Comparison of ENCODE assay signal across 21 cellular contexts in the genomic region with DNA sequence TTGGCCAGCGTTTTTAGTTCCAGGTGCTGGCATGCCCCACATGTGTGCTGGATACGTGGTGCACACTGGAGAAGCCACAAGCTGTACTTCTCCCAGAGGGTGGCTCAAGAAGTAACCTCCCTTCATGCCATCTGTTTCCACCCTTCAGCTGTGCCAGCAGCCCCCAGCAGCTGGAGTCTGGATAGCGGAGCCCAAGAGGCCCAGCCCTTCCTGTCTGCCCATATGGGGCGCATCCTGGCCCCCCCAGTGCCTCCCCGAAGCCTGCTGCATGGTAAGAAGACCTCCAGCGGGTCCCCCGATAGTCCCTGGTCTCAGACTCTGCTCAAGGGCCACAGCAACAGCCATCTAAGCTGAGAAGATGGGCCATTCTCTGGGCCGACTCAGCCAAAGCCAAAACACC. TPM values are rescaled to one million over a fixed set of nuclear protein-coding genes. Genes with fewer than 3 reads are reported as not detected.
DNase-seq lines count a peak whose midpoint lies in the region; ATAC-seq lines count a peak whose summit lies in the region.
"Had no signal": no experiment of that assay in that cellular context is flagged by ENCODE, and none has a peak within 500 bp of the region (broad histone marks: within the 10 kb centered on the region; RNA-seq: fewer than 3 reads in every experiment).

No MANE protein-coding gene starts in this region.

- no peaks in the 10 kb centered on the region for H3K36me3 ChIP-seq in BLaER1 treated with 17β-estradiol and CSF1 and Interleukin-3, amounts not matched to agents 10 nM and 100 nM
- H3K36me3 ChIP-seq in SJCRH30 (no peaks in the 10 kb centered on the region), mesendoderm (ENCODE audit: control insufficient read depth, insufficient read depth, low read length) (no peaks in the 10 kb centered on the region)
- H3K36me3 ChIP-seq: heart left ventricle, lower lobe of right lung, MG63, vagina had no signal

- no peak overlapping the region for H2BK5ac ChIP-seq in mesendoderm (ENCODE audit: low read length)

- no peaks in the 10 kb centered on the region for H3K27me3 ChIP-seq in BLaER1 treated with 17β-estradiol and CSF1 and Interleukin-3, amounts not matched to agents 10 nM and 100 nM
- peaks cover 6% of the 10 kb centered on the region; the same call in 1 of the 2 replicates for H3K27me3 ChIP-seq in SJCRH30
- no peaks in the 10 kb centered on the region for H3K27me3 ChIP-seq in mesendoderm (ENCODE audit: insufficient read depth, low read length, poor library complexity)
- H3K27me3 ChIP-seq: heart left ventricle, MG63, vagina had no signal

- H3K4me3 ChIP-seq in BLaER1 treated with 17β-estradiol and CSF1 and Interleukin-3, amounts not matched to agents 10 nM and 100 nM = no peak overlapping the region; a peak in 1 of 20 replicates
- H3K4me3 ChIP-seq in SJCRH30 (no peak overlapping the region), mesendoderm (ENCODE audit: low read length) (no peak overlapping the region)
- H3K4me3 ChIP-seq: heart left ventricle, lower lobe of right lung, MG63, vagina had no signal

- no peak overlapping the region for H4K8ac ChIP-seq in mesendoderm (ENCODE audit: low read depth, low read length)

- ATAC-seq in GM19351 (IDR thresholded peaks at IDR 0.05; ENCODE audit: unreplicated experiment) (no peak), HG02678 (IDR thresholded peaks at IDR 0.05; ENCODE audit: unreplicated experiment) (no peak), GM21723 (IDR thresholded peaks at IDR 0.05; ENCODE audit: unreplicated experiment) (no peak)
- ATAC-seq: heart left ventricle, lower lobe of right lung had no signal

- H3K4me2 ChIP-seq in BLaER1 treated with 17β-estradiol and CSF1 and Interleukin-3, amounts not matched to agents 10 nM and 100 nM = peak overlapping the region; percentile 63 to 93 (median 78)
- no peak overlapping the region for H3K4me2 ChIP-seq in mesendoderm (ENCODE audit: low read length)

- no peaks in the 10 kb centered on the region for H3K79me2 ChIP-seq in mesendoderm (ENCODE audit: control insufficient read depth, insufficient read depth, low read length)

- WGBS in mesendoderm (ENCODE audit: extremely low coverage, insufficient coverage, low lambda C conversion rate) = no CpG with 5 or more reads among the region's 8 CpGs

- no peaks in the 10 kb centered on the region for H4K20me1 ChIP-seq in BLaER1 treated with 17β-estradiol and CSF1 and Interleukin-3, amounts not matched to agents 10 nM and 100 nM

- no peak overlapping the region for H4K5ac ChIP-seq in mesendoderm (ENCODE audit: low read length)

- H3K27ac ChIP-seq in BLaER1 treated with 17β-estradiol and CSF1 and Interleukin-3, amounts not matched to agents 10 nM and 100 nM = peak overlapping the region in 9 of 11 experiments; percentile 9 to 78 (median 64); a peak in 17 of 22 replicates
- H3K27ac ChIP-seq in SJCRH30 (peak overlapping the region; percentile 23; the same call in 1 of the 2 replicates), mesendoderm (ENCODE audit: low read depth, low read length) (no peak overlapping the region)
- H3K27ac ChIP-seq: heart left ventricle, lower lobe of right lung, vagina had no signal

- H2BK120ac ChIP-seq in mesendoderm (ENCODE audit: low read depth, low read length) = no peak overlapping the region

- H3K56ac ChIP-seq in mesendoderm (ENCODE audit: low read length) = peak overlapping the region; percentile 26

- no peak overlapping the region for H2BK15ac ChIP-seq in mesendoderm (replicated peaks; ENCODE audit: low read depth)

- no peaks in the 10 kb centered on the region for H3K79me1 ChIP-seq in mesendoderm (ENCODE audit: low read length)

- H3K18ac ChIP-seq in mesendoderm (ENCODE audit: low read length) = no peak overlapping the region

- no peaks in the 10 kb centered on the region for H3K9me3 ChIP-seq in BLaER1 treated with 17β-estradiol and CSF1 and Interleukin-3, amounts not matched to agents 10 nM and 100 nM (replicated peaks in 1 of 11)
- no peaks in the 10 kb centered on the region for H3K9me3 ChIP-seq in SJCRH30 (replicated peaks)
- H3K9me3 ChIP-seq: heart left ventricle, lower lobe of right lung, MG63, vagina had no signal

- peak overlapping the region in 7 of 11 experiments; percentile 15 to 62 (median 48); a peak in 13 of 22 replicates for H3K9ac ChIP-seq in BLaER1 treated with 17β-estradiol and CSF1 and Interleukin-3, amounts not matched to agents 10 nM and 100 nM
- no peak overlapping the region for H3K9ac ChIP-seq in mesendoderm (ENCODE audit: low read length)

- DNase-seq in DMS 273 (lab: John Stamatoyannopoulos, UW; ENCODE audit: unreplicated experiment) (peak; percentile 89), SJCRH30 (peak; percentile 52 to 59), mesendoderm (no peak)
- DNase-seq: activated CD4-positive, alpha-beta T cell treated with anti-CD3 and anti-CD28 coated beads, Interleukin-2, amount 50 U/mL, for 48 hours; Calu3; heart left ventricle; lower lobe of right lung; MG63; naive B cell; NCI-H1694; NCI-H446; posterior cingulate gyrus; RPMI8226; small intestine; stimulated activated CD4-positive, alpha-beta T cell treated with anti-CD3 and anti-CD28 coated beads, Interleukin-4, amount 100 ng/mL, for 4 hours; SW 1271 had no signal

- H3K4me1 ChIP-seq in BLaER1 treated with 17β-estradiol and CSF1 and Interleukin-3, amounts not matched to agents 10 nM and 100 nM = peaks cover 36 to 54% (median 42%) of the 10 kb centered on the region in 10 experiments
- H3K4me1 ChIP-seq in SJCRH30 = peaks cover 13% of the 10 kb centered on the region
- no peaks in the 10 kb centered on the region for H3K4me1 ChIP-seq in mesendoderm (ENCODE audit: control insufficient read depth, low read depth, low read length)

- no peak overlapping the region for H3K4ac ChIP-seq in mesendoderm (ENCODE audit: low read depth, low read length)

- no peak overlapping the region for H3K23ac ChIP-seq in mesendoderm (ENCODE audit: low read length)

- H2AK5ac ChIP-seq in mesendoderm (ENCODE audit: low read length) = no peak overlapping the region

RNA-seq across cellular contexts. Expression of a gene that starts 5.8 kb away (rescaled TPM):
- total RNA-seq in SJCRH30 (2014; rRNA removed; shearing (Covaris generic)) = 85.4 and 101 TPM in 2 replicates
- 202 TPM for polyA plus RNA-seq in mesendoderm (2013, experiment 1 of 2)
- 199 TPM for polyA plus RNA-seq in mesendoderm (2013, experiment 2 of 2)

RNA-seq across cellular contexts. Expression of a gene that starts 11.8 kb away (rescaled TPM):
- 32.9 and 33.6 TPM in 2 replicates for total RNA-seq in SJCRH30 (2014; rRNA removed; shearing (Covaris generic))
- 39.4 TPM for polyA plus RNA-seq in mesendoderm (2013, experiment 1 of 2)
- 38.7 TPM for polyA plus RNA-seq in mesendoderm (2013, experiment 2 of 2)
